ENCODE assay signal across 11 cellular contexts in genomic region chr1:109623601-109624161, GRCh38. TPM values are rescaled to one million over a fixed set of nuclear protein-coding genes. Genes with fewer than 3 reads are reported as not detected.
DNase-seq lines count a peak whose midpoint lies in the region; ATAC-seq and TF ChIP-seq lines count a peak whose summit lies in the region.
"Had no signal": no experiment of that assay in that cellular context is flagged by ENCODE, and none has a peak within 500 bp of the region (broad histone marks: within the 10 kb centered on the region; RNA-seq: fewer than 3 reads in every experiment).

No MANE protein-coding gene starts in this region.

- H3K36me3 Mint-ChIP-seq in activated T-cell treated with anti-CD3 and anti-CD28 coated beads, Interleukin-2, amount 50 U/mL, for 4 hours (ENCODE audit: insufficient read depth), result peaks cover 17% of the 10 kb centered on the region
- peaks cover 35% of the 10 kb centered on the region for H3K36me3 Mint-ChIP-seq in activated B cell treated with CpG ODN at 0.5 μM for 24 hours (ENCODE audit: low read depth)

- intact Hi-C loops in activated B cell treated with CpG ODN at 0.5 μM for 24 hours (cut with micrococcal nuclease), result loop anchor here (1.0 to 10.0 kb wide), 3 partner anchors 17 to 511 kb away; partner anchors contain the start of genes ELAPOR1 and PSMA5

- peak overlapping the region in 1 of 5 donors; percentile 62 for H3K9ac ChIP-seq in subcutaneous abdominal adipose tissue (ENCODE audit: low read length in 5 of 5)

- H3K27ac ChIP-seq in hepatocyte, result peak overlapping the region; percentile 74
- no peak overlapping the region for H3K27ac ChIP-seq in subcutaneous abdominal adipose tissue (ENCODE audit: low read depth, low read length)

- H2AFZ ChIP-seq in hepatocyte, result no peak overlapping the region

- H3K9me2 ChIP-seq in hepatocyte (replicated peaks; ENCODE audit: insufficient read depth), result no peaks in the 10 kb centered on the region

- peak overlapping the region; percentile 79 for H3K27ac Mint-ChIP-seq in activated B cell treated with CpG ODN at 0.5 μM for 24 hours

- H3K4me3 ChIP-seq in hepatocyte, result no peak overlapping the region
- H3K4me3 ChIP-seq in subcutaneous abdominal adipose tissue (ENCODE audit: low read depth in 1 of 5, low read length in 5 of 5), result peak overlapping the region; percentile 38 to 71 (median 61)
- H3K4me3 ChIP-seq: adrenal gland had no signal

- no peaks in the 10 kb centered on the region for H3K9me3 Mint-ChIP-seq in activated T-cell treated with anti-CD3 and anti-CD28 coated beads, Interleukin-2, amount 50 U/mL, for 4 hours
- H3K9me3 Mint-ChIP-seq in activated B cell treated with CpG ODN at 0.5 μM for 24 hours, result no peaks in the 10 kb centered on the region

- no peak for ATAC-seq in activated T-cell treated with anti-CD3 and anti-CD28 coated beads, Interleukin-2, amount 50 U/mL, for 4 hours
- ATAC-seq in activated B cell treated with CpG ODN at 0.5 μM for 24 hours (ENCODE audit: low read depth), result no peak
- ATAC-seq: Right ventricle myocardium inferior had no signal

- peaks cover 56% of the 10 kb centered on the region for H3K79me2 ChIP-seq in hepatocyte

- H3K4me2 ChIP-seq in hepatocyte, result peak overlapping the region; percentile 93

- H3K36me3 ChIP-seq in hepatocyte (replicated peaks; ENCODE audit: insufficient read depth, low read depth) (no peaks in the 10 kb centered on the region), subcutaneous abdominal adipose tissue (ENCODE audit: control insufficient read depth in 5 of 5, insufficient read depth in 5 of 5, low read length in 5 of 5) (peaks cover 0 to 30% (median 23%) of the 10 kb centered on the region in 5 donors)

- H3K27me3 Mint-ChIP-seq in activated T-cell treated with anti-CD3 and anti-CD28 coated beads, Interleukin-2, amount 50 U/mL, for 4 hours (ENCODE audit: low read depth), result no peaks in the 10 kb centered on the region
- H3K27me3 Mint-ChIP-seq in activated B cell treated with CpG ODN at 0.5 μM for 24 hours, result no peaks in the 10 kb centered on the region

- TF ChIP-seq CTCF in activated B cell treated with CpG ODN at 0.5 μM for 24 hours (IDR thresholded peaks at IDR 0.05) (no peak), hepatocyte (IDR thresholded peaks at IDR 0.05; ENCODE audit: poor library complexity) (no peak)

- H3K4me1 ChIP-seq in hepatocyte (ENCODE audit: insufficient read depth) (peaks cover 28% of the 10 kb centered on the region), subcutaneous abdominal adipose tissue (ENCODE audit: control insufficient read depth in 5 of 5, insufficient read depth in 5 of 5, low read length in 5 of 5) (peaks cover 0 to 72% (median 66%) of the 10 kb centered on the region in 5 donors)

- H4K20me1 ChIP-seq in hepatocyte (ENCODE audit: insufficient read depth, poor library complexity, severe bottlenecking), result peaks cover 47% of the 10 kb centered on the region

- H3K4me1 Mint-ChIP-seq in activated T-cell treated with anti-CD3 and anti-CD28 coated beads, Interleukin-2, amount 50 U/mL, for 4 hours (ENCODE audit: low read depth), result peaks cover 45% of the 10 kb centered on the region
- peaks cover 63% of the 10 kb centered on the region for H3K4me1 Mint-ChIP-seq in activated B cell treated with CpG ODN at 0.5 μM for 24 hours

- 81% methylated on average over 11 of the region's 11 CpGs for WGBS in hepatocyte (ENCODE audit: low lambda C conversion rate, missing lambda C conversion rate)

- CTCF ChIA-PET in activated B cell treated with CpG ODN at 0.5 μM for 24 hours (lab: Charles Lee), result interaction anchor here (0.9 to 4.8 kb wide), 3 partner anchors 17 to 130 kb away, joined by 3 to 19 read pairs (median 6); partner anchors contain the start of gene CYB561D1

- H3K27me3 ChIP-seq in hepatocyte, result no peaks in the 10 kb centered on the region
- H3K27me3 ChIP-seq in subcutaneous abdominal adipose tissue (ENCODE audit: control insufficient read depth in 5 of 5, insufficient read depth in 4 of 5, low read length in 5 of 5), result no peaks in the 10 kb centered on the region
- H3K27me3 ChIP-seq: adrenal gland had no signal

- POLR2A ChIA-PET in activated B cell treated with CpG ODN at 0.5 μM for 24 hours (lab: Charles Lee), result interaction anchor here (0.9 to 2.4 kb wide), 5 partner anchors 8 to 77 kb away, joined by 3 to 18 read pairs (median 7); partner anchors contain the start of genes GNAI3 and GSTM4

- H3K4me3 Mint-ChIP-seq in activated T-cell treated with anti-CD3 and anti-CD28 coated beads, Interleukin-2, amount 50 U/mL, for 4 hours, result peak overlapping the region; percentile 49
- H3K4me3 Mint-ChIP-seq in activated B cell treated with CpG ODN at 0.5 μM for 24 hours, result peak overlapping the region; percentile 71

- no peak for DNase-seq in activated T-cell treated with anti-CD3 and anti-CD28 coated beads, Interleukin-2, amount 50 U/mL, for 4 hours
- DNase-seq in activated T-cell treated with anti-CD3 and anti-CD28 coated beads, Interleukin-2, amount 50 U/mL, for 1 hour, result no peak
- no peak for DNase-seq in activated B cell treated with CpG ODN at 0.5 μM for 24 hours
- DNase-seq in hepatocyte (ENCODE audit: low spot score), result no peak
- DNase-seq in Kasumi-1 (lab: John Stamatoyannopoulos, UW), result no peak
- no peak for DNase-seq in LoVo (ENCODE audit: low spot score)
- DNase-seq in dermis blood vessel endothelial cell, result no peak
- DNase-seq: KBM-7 had no signal

- H3K9me3 ChIP-seq in hepatocyte (ENCODE audit: low read depth) (no peaks in the 10 kb centered on the region), subcutaneous abdominal adipose tissue (ENCODE audit: control insufficient read depth in 5 of 5, low read length in 5 of 5) (no peaks in the 10 kb centered on the region)
- H3K9me3 ChIP-seq: adrenal gland had no signal

RNA-seq across cellular contexts. Expression of gene AMPD2, which starts 4.0 kb away (rescaled TPM):
- 100 to 1,000 TPM; 150 to 165 (median 151) TPM for total RNA-seq in activated T-cell treated with anti-CD3 and anti-CD28 coated beads, Interleukin-2, amount 50 U/mL, for 4 hours
- total RNA-seq in activated B cell treated with CpG ODN at 0.5 μM for 24 hours, result 56.8 and 64.9 TPM in 2 replicates
- 63.1 and 81.9 TPM in 2 replicates for total RNA-seq in hepatocyte
- 80.9 and 101 TPM in 2 replicates for polyA plus RNA-seq in hepatocyte
- total RNA-seq in dermis blood vessel endothelial cell, result 32.0 and 40.4 TPM in 2 replicates

RNA-seq across cellular contexts. Expression of gene GNAT2, which starts 4.3 kb away (rescaled TPM):
- total RNA-seq in activated T-cell treated with anti-CD3 and anti-CD28 coated beads, Interleukin-2, amount 50 U/mL, for 4 hours, result 1 to 10 TPM in 1 of 3 donors, under 1 TPM in 2; 0.19 to 1.1 (median 0.24) TPM
- total RNA-seq in activated B cell treated with CpG ODN at 0.5 μM for 24 hours (0.71 TPM in 1 of 2 replicates, not detected in the other), hepatocyte (0.96 TPM in 1 of 2 replicates, not detected in the other), dermis blood vessel endothelial cell (not detected in 2 replicates)
- polyA plus RNA-seq in hepatocyte, result 0.18 and 0.19 TPM in 2 replicates
- total RNA-seq: Right ventricle myocardium inferior had no signal

RNA-seq across cellular contexts. Expression of gene GSTM4, which starts 32.2 kb away (rescaled TPM):
- total RNA-seq in activated T-cell treated with anti-CD3 and anti-CD28 coated beads, Interleukin-2, amount 50 U/mL, for 4 hours, result 1 to 10 TPM; 3.7 to 6.9 (median 4.1) TPM
- total RNA-seq in activated B cell treated with CpG ODN at 0.5 μM for 24 hours (13.1 and 13.7 TPM in 2 replicates), hepatocyte (64.5 and 99.9 TPM in 2 replicates), dermis blood vessel endothelial cell (1.5 and 2.7 TPM in 2 replicates)
- polyA plus RNA-seq in hepatocyte, result 97.4 and 116 TPM in 2 replicates

RNA-seq across cellular contexts. Expression of gene GSTM2, which starts 44.2 kb away (rescaled TPM):
- 1 to 10 TPM; 4.0 to 5.3 (median 4.4) TPM for total RNA-seq in activated T-cell treated with anti-CD3 and anti-CD28 coated beads, Interleukin-2, amount 50 U/mL, for 4 hours
- total RNA-seq in activated B cell treated with CpG ODN at 0.5 μM for 24 hours (9.2 and 11.0 TPM in 2 replicates), hepatocyte (46.5 and 48.7 TPM in 2 replicates), dermis blood vessel endothelial cell (4.0 and 4.1 TPM in 2 replicates)
- 91.4 and 106 TPM in 2 replicates for polyA plus RNA-seq in hepatocyte
